In the genomic region with DNA sequence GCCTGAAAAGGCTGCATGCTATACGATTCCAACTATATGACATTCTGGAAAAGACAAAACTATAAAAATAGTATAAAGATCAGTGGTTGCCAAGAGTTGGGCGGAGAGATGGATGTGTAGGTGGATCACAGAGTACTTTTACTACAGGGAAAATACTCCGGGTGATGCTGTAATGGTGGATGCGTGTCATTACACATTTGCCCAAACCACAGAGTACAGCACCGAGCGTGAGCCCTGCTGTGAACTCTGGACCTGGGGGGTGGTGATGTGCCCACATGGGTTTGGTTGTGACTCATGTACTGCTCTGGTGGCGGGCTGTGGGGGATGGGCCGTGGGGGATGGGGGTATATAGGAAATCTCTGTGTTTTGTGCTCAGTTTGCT, we compare ENCODE assay signal across 1 cellular context.
TF ChIP-seq lines count a peak whose summit lies in the region.

No MANE protein-coding gene starts in this region.

TF ChIP-seq in GM12878, 131 proteins besides CTCF, POLR2A, EP300 and RAD21 (continued from another document and continues in another):
- TF ChIP-seq YY1 (IDR thresholded peaks at IDR 0.05; ENCODE audit: low read depth, low read length) = peak; percentile 56; the same call in 1 of the 2 replicates
- peak; percentile 81 for TF ChIP-seq NFIC (IDR thresholded peaks at IDR 0.05; ENCODE audit: low read depth, low read length)
- TF ChIP-seq ZBTB11 (CRISPR knock-in tag; IDR thresholded peaks at IDR 0.05) = no peak
- no peak for TF ChIP-seq SUZ12 (IDR thresholded peaks at IDR 0.05; ENCODE audit: unreplicated experiment)
- peak; percentile 88 for TF ChIP-seq NR2F1 (conservative IDR thresholded peaks at IDR 0.05)
- TF ChIP-seq JUND (IDR thresholded peaks at IDR 0.05; ENCODE audit: low read depth, low read length) = peak; percentile 57; the same call in 1 of the 2 replicates
- no peak; the same call in 1 of the 2 replicates for TF ChIP-seq CBFB (IDR thresholded peaks at IDR 0.05; ENCODE audit: low read depth)
- TF ChIP-seq SIX5 (IDR thresholded peaks at IDR 0.05; ENCODE audit: low read depth, low read length, severe bottlenecking) = no peak
- TF ChIP-seq BHLHE40 (IDR thresholded peaks at IDR 0.05; ENCODE audit: borderline replicate concordance in 1 of 2, low read depth in 2 of 2, low read length in 1 of 2) = peak; percentile 58 to 84; a peak in 3 of 4 replicates
- peak; percentile 96 for TF ChIP-seq BCL11A (IDR thresholded peaks at IDR 0.05; ENCODE audit: low read depth, low read length)
- TF ChIP-seq SPI1 (IDR thresholded peaks at IDR 0.05; ENCODE audit: borderline replicate concordance, insufficient read depth, low read depth, low read length) = no peak
- TF ChIP-seq, protein P1, sequence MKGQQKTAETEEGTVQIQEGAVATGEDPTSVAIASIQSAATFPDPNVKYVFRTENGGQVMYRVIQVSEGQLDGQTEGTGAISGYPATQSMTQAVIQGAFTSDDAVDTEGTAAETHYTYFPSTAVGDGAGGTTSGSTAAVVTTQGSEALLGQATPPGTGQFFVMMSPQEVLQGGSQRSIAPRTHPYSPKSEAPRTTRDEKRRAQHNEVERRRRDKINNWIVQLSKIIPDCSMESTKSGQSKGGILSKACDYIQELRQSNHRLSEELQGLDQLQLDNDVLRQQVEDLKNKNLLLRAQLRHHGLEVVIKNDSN (IDR thresholded peaks at IDR 0.05; ENCODE audit: borderline replicate concordance, extremely low read length, insufficient read depth, low read depth, low read length) = no peak
- TF ChIP-seq TAF1 (IDR thresholded peaks at IDR 0.05; ENCODE audit: borderline replicate concordance, low read depth, low read length) = no peak
- TF ChIP-seq NBN (IDR thresholded peaks at IDR 0.05) = 0 out of 2 replicates have a peak, but pooled peaks have one; percentile 34
- TF ChIP-seq KLF5 (IDR thresholded peaks at IDR 0.05; ENCODE audit: partially characterized antibody) = no peak
- TF ChIP-seq SIN3A (IDR thresholded peaks at IDR 0.05; ENCODE audit: low read depth, low read length) = no peak
- TF ChIP-seq EED (IDR thresholded peaks at IDR 0.05; ENCODE audit: low read depth) = peak; percentile 15; the same call in 1 of the 2 replicates
- peak; percentile 93 for TF ChIP-seq PAX5 (IDR thresholded peaks at IDR 0.05; ENCODE audit: borderline replicate concordance, low read depth, low read length)
- TF ChIP-seq TCF3 (IDR thresholded peaks at IDR 0.05; ENCODE audit: borderline replicate concordance, insufficient read depth, low read depth, low read length) = peak; percentile 75
- no peak for TF ChIP-seq ZNF274 (IDR thresholded peaks at IDR 0.05; ENCODE audit: insufficient read depth, insufficient read length)
- TF ChIP-seq RUNX3 (IDR thresholded peaks at IDR 0.05; ENCODE audit: low read length) = peak; percentile 90
- TF ChIP-seq ESRRA (IDR thresholded peaks at IDR 0.05; ENCODE audit: low read length) = no peak
- TF ChIP-seq IKZF2 (IDR thresholded peaks at IDR 0.05) = peak; percentile 60 to 63
- TF ChIP-seq ZNF687 (IDR thresholded peaks at IDR 0.05) = no peak
- peak; percentile 64; the same call in 1 of the 2 replicates for TF ChIP-seq CHD2 (IDR thresholded peaks at IDR 0.05; ENCODE audit: borderline replicate concordance, low read depth, low read length)
- no peak for TF ChIP-seq SMAD1 (IDR thresholded peaks at IDR 0.05; ENCODE audit: low read depth, partially characterized antibody)
- TF ChIP-seq HSF1 (IDR thresholded peaks at IDR 0.05; ENCODE audit: low read depth, low read length) = no peak
- 0 out of 2 replicates have a peak, but pooled peaks have one; percentile 14 for TF ChIP-seq GABPA (IDR thresholded peaks at IDR 0.05; ENCODE audit: low read depth)
- peak; percentile 71 for TF ChIP-seq IRF4 (IDR thresholded peaks at IDR 0.05; ENCODE audit: low read depth, low read length)
- no peak for TF ChIP-seq IRF5 (IDR thresholded peaks at IDR 0.05; ENCODE audit: borderline replicate concordance)
- peak; percentile 47; the same call in 1 of the 2 replicates for TF ChIP-seq DPF2 (IDR thresholded peaks at IDR 0.05)
- TF ChIP-seq SP1 (IDR thresholded peaks at IDR 0.05; ENCODE audit: low read depth, low read length) = peak; percentile 80
- TF ChIP-seq RAD51 (IDR thresholded peaks at IDR 0.05) = no peak
- no peak for TF ChIP-seq NFXL1 (IDR thresholded peaks at IDR 0.05; ENCODE audit: borderline replicate concordance)
- TF ChIP-seq YBX1 (IDR thresholded peaks at IDR 0.05) = no peak
- TF ChIP-seq RCOR1 (conservative IDR thresholded peaks at IDR 0.05; ENCODE audit: low read depth, low read length) = no peak
- peak; percentile 92 for TF ChIP-seq TCF12 (IDR thresholded peaks at IDR 0.05; ENCODE audit: low read depth, low read length)
- TF ChIP-seq, protein P2, sequence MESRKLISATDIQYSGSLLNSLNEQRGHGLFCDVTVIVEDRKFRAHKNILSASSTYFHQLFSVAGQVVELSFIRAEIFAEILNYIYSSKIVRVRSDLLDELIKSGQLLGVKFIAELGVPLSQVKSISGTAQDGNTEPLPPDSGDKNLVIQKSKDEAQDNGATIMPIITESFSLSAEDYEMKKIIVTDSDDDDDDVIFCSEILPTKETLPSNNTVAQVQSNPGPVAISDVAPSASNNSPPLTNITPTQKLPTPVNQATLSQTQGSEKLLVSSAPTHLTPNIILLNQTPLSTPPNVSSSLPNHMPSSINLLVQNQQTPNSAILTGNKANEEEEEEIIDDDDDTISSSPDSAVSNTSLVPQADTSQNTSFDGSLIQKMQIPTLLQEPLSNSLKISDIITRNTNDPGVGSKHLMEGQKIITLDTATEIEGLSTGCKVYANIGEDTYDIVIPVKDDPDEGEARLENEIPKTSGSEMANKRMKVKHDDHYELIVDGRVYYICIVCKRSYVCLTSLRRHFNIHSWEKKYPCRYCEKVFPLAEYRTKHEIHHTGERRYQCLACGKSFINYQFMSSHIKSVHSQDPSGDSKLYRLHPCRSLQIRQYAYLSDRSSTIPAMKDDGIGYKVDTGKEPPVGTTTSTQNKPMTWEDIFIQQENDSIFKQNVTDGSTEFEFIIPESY (IDR thresholded peaks at IDR 0.05) = no peak
- peak; percentile 29; the same call in 1 of the 2 replicates for TF ChIP-seq RELB (IDR thresholded peaks at IDR 0.05; ENCODE audit: low read depth)
- TF ChIP-seq ZBTB4 (CRISPR knock-in tag; IDR thresholded peaks at IDR 0.05) = no peak
- peak; percentile 86 for TF ChIP-seq POU2F2 (IDR thresholded peaks at IDR 0.05; ENCODE audit: borderline replicate concordance, low read depth, low read length)
- TF ChIP-seq WRNIP1 (IDR thresholded peaks at IDR 0.05; ENCODE audit: borderline replicate concordance, low read depth, low read length) = no peak
- TF ChIP-seq ETV6 (conservative IDR thresholded peaks at IDR 0.05 in 1 of 2, IDR thresholded peaks at IDR 0.05 in 1 of 2; ENCODE audit: borderline replicate concordance in 1 of 2, low read depth in 1 of 2) = no peak
- TF ChIP-seq BRCA1 (IDR thresholded peaks at IDR 0.05; ENCODE audit: low read depth, low read length) = no peak
- TF ChIP-seq MEF2A (IDR thresholded peaks at IDR 0.05; ENCODE audit: insufficient read depth, low read depth, low read length) = no peak; the same call in 1 of the 2 replicates
